In genomic region chr15:101068523-101068960, GRCh38 we compare ENCODE assay signal across 17 cellular contexts.
DNase-seq lines count a peak whose midpoint lies in the region; TF ChIP-seq lines count a peak whose summit lies in the region.
"Had no signal": no experiment of that assay in that cellular context is flagged by ENCODE, and none has a peak within 500 bp of the region (broad histone marks: within the 10 kb centered on the region; RNA-seq: fewer than 3 reads in every experiment).

No MANE protein-coding gene starts in this region.

- H2AK5ac ChIP-seq in mesendoderm (ENCODE audit: low read length): no peak overlapping the region

- H3K79me1 ChIP-seq in mesendoderm (ENCODE audit: low read length): no peaks in the 10 kb centered on the region

- H2BK120ac ChIP-seq in mesendoderm (ENCODE audit: low read depth, low read length): peak overlapping the region; percentile 6

- H3K9ac ChIP-seq in HUES64 (ENCODE audit: low read depth, low read length): peak overlapping the region; percentile 82
- peak overlapping the region in 1 of 2 donors; percentile 12 for H3K9ac ChIP-seq in colonic mucosa (ENCODE audit: low read depth in 2 of 2, low read length in 2 of 2)
- H3K9ac ChIP-seq in mesendoderm (ENCODE audit: low read length): peak overlapping the region; percentile 62
- H3K9ac ChIP-seq in Karpas-422 (ENCODE audit: low read length): no peak overlapping the region
- H3K9ac ChIP-seq: parathyroid adenoma, SK-N-SH had no signal

- H3K27me3 ChIP-seq in HUES64 (ENCODE audit: insufficient read depth, low read length) (no peaks in the 10 kb centered on the region), colonic mucosa (no peaks in the 10 kb centered on the region), mesendoderm (ENCODE audit: insufficient read depth, low read length, poor library complexity) (no peaks in the 10 kb centered on the region), tibial nerve (no peaks in the 10 kb centered on the region), Karpas-422 (ENCODE audit: low read length) (no peaks in the 10 kb centered on the region)

- peak overlapping the region; percentile 85 for H3K56ac ChIP-seq in mesendoderm (ENCODE audit: low read length)

- TF ChIP-seq EP300 in tibial nerve (IDR thresholded peaks at IDR 0.05): no peak

- no peak for TF ChIP-seq POLR2A in tibial nerve (IDR thresholded peaks at IDR 0.05)

- H3K9me3 ChIP-seq in HUES64 (ENCODE audit: insufficient read depth, low read depth, low read length) (peaks cover 9% of the 10 kb centered on the region; the same call in 1 of the 2 replicates), colonic mucosa (no peaks in the 10 kb centered on the region), tibial nerve (no peaks in the 10 kb centered on the region), Karpas-422 (ENCODE audit: low read length) (no peaks in the 10 kb centered on the region)
- H3K9me3 ChIP-seq: SK-N-SH, thoracic aorta had no signal

- peak overlapping the region; percentile 60 for H4K8ac ChIP-seq in mesendoderm (ENCODE audit: low read depth, low read length)

- no peaks in the 10 kb centered on the region for H3K36me3 ChIP-seq in HUES64 (ENCODE audit: insufficient read depth, low read length)
- H3K36me3 ChIP-seq in colonic mucosa: no peaks in the 10 kb centered on the region
- H3K36me3 ChIP-seq in mesendoderm (ENCODE audit: control insufficient read depth, insufficient read depth, low read length): no peaks in the 10 kb centered on the region
- H3K36me3 ChIP-seq in tibial nerve: peaks cover 0 to 7% (median 0%) of the 10 kb centered on the region in 3 donors
- H3K36me3 ChIP-seq in Karpas-422 (ENCODE audit: insufficient read depth, low read length): peaks cover 63% of the 10 kb centered on the region; the same call in 1 of the 2 replicates
- H3K36me3 ChIP-seq: thoracic aorta had no signal

- WGBS in HUES64: 36% methylated on average over 11 of the region's 11 CpGs
- no CpG with 5 or more reads among the region's 11 CpGs for WGBS in mesendoderm (ENCODE audit: extremely low coverage, insufficient coverage, low lambda C conversion rate)
- 55 to 61% methylated on average over 10 to 11 of the region's 11 CpGs for WGBS in tibial nerve, 2 donors

- H3K4me1 ChIP-seq in HUES64 (ENCODE audit: insufficient read depth, low read length) (peaks cover 41% of the 10 kb centered on the region), colonic mucosa (no peaks in the 10 kb centered on the region), mesendoderm (ENCODE audit: control insufficient read depth, low read depth, low read length) (peaks cover 13% of the 10 kb centered on the region), tibial nerve (peaks cover 0 to 91% (median 64%) of the 10 kb centered on the region in 4 donors), Karpas-422 (ENCODE audit: low read length) (no peaks in the 10 kb centered on the region)
- H3K4me1 ChIP-seq: parathyroid adenoma had no signal

- no peaks in the 10 kb centered on the region for H3K79me2 ChIP-seq in mesendoderm (ENCODE audit: control insufficient read depth, insufficient read depth, low read length)
- no peaks in the 10 kb centered on the region for H3K79me2 ChIP-seq in Karpas-422 (ENCODE audit: low read length)
- H3K79me2 ChIP-seq: parathyroid adenoma had no signal

- H4K5ac ChIP-seq in mesendoderm (ENCODE audit: low read length): no peak overlapping the region

- H3K4me3 ChIP-seq in HUES64 (ENCODE audit: low read length): peak overlapping the region; percentile 27
- no peak overlapping the region for H3K4me3 ChIP-seq in colonic mucosa
- H3K4me3 ChIP-seq in mesendoderm (ENCODE audit: low read length): no peak overlapping the region
- H3K4me3 ChIP-seq in tibial nerve: no peak overlapping the region
- no peak overlapping the region for H3K4me3 ChIP-seq in Karpas-422 (ENCODE audit: low read length)
- H3K4me3 ChIP-seq: thoracic aorta had no signal

- no peak overlapping the region for H3K23ac ChIP-seq in mesendoderm (ENCODE audit: low read length)

- no peak for DNase-seq in colonic mucosa
- DNase-seq in mesendoderm: no peak
- DNase-seq in tibial nerve (ENCODE audit: low spot score in 2 of 2): no peak
- no peak for DNase-seq in Karpas-422
- no peak for DNase-seq in NCI-H82 treated with DMSO at 0.1 percent for 48 hours (lab: John Stamatoyannopoulos, UW; ENCODE audit: unreplicated experiment)
- no peak for DNase-seq in stimulated activated CD4-positive, alpha-beta T cell treated with anti-CD3 and anti-CD28 coated beads, Interleukin-2, amount 100 ng/mL, for 48 hours
- DNase-seq: activated CD8-positive, alpha-beta T cell treated with anti-CD3 and anti-CD28 coated beads for 36 hours; amniotic stem cell; DMS79; KG1; midbrain; NCI-H345; SK-N-SH had no signal

- no peak overlapping the region for H3K4me2 ChIP-seq in mesendoderm (ENCODE audit: low read length)
- H3K4me2 ChIP-seq in Karpas-422 (ENCODE audit: low read depth, low read length, poor library complexity, severe bottlenecking): no peak overlapping the region
- H3K4me2 ChIP-seq: SK-N-SH had no signal

- H2AFZ ChIP-seq in Karpas-422 (ENCODE audit: low read length): no peak overlapping the region
- H2AFZ ChIP-seq: parathyroid adenoma had no signal

- no peaks in the 10 kb centered on the region for H3K9me2 ChIP-seq in Karpas-422 (replicated peaks; ENCODE audit: insufficient read depth, low read length)
- H3K9me2 ChIP-seq: SK-N-SH had no signal

- no peak for TF ChIP-seq CTCF in colonic mucosa (IDR thresholded peaks at IDR 0.05)
- no peak for TF ChIP-seq CTCF in tibial nerve (IDR thresholded peaks at IDR 0.05)

- peaks cover 10% of the 10 kb centered on the region for H4K20me1 ChIP-seq in Karpas-422 (ENCODE audit: insufficient read depth, low read depth, low read length)

- H3K4ac ChIP-seq in mesendoderm (ENCODE audit: low read depth, low read length): peak overlapping the region; percentile 25

- peak overlapping the region; percentile 57 for H2BK5ac ChIP-seq in mesendoderm (ENCODE audit: low read length)

- H3K27ac ChIP-seq in HUES64 (ENCODE audit: low read depth, low read length) (peak overlapping the region; percentile 96), colonic mucosa (peak overlapping the region; percentile 39), mesendoderm (ENCODE audit: low read depth, low read length) (peak overlapping the region; percentile 85), tibial nerve (peak overlapping the region; percentile 58 to 88 (median 80)), Karpas-422 (ENCODE audit: low read length) (no peak overlapping the region)
- H3K27ac ChIP-seq: C4-2B, parathyroid adenoma, thoracic aorta had no signal

- intact Hi-C loops in colonic mucosa (cut with DNase I): no loop called here

- peak overlapping the region; percentile 42 for H3K18ac ChIP-seq in mesendoderm (ENCODE audit: low read length)

- H2BK15ac ChIP-seq in mesendoderm (replicated peaks; ENCODE audit: low read depth): no peak overlapping the region
